In genomic region chr19:58268344-58268743, GRCh38 we compare ENCODE assay signal across 29 cellular contexts.
"Had no signal": no experiment of that assay in that cellular context is flagged by ENCODE, and none has a peak within 500 bp of the region (broad histone marks: within the 10 kb centered on the region; RNA-seq: fewer than 3 reads in every experiment).

No MANE protein-coding gene starts in this region.

- H3K9me3 Mint-ChIP-seq: natural killer cell treated with Interleukin-12 subunit alpha and Interleukin-12 subunit beta and Interleukin-15 and Interleukin-18, amount 100 ng/mL, for 72 hours had no signal

- H3K4me3 ChIP-seq: gastrocnemius medialis, lung, mucosa of descending colon, neural progenitor cell, psoas muscle, thyroid gland, vagina had no signal

- H2AFZ ChIP-seq: neural progenitor cell, parathyroid adenoma had no signal

- H3K27ac Mint-ChIP-seq: endodermal cell; memory B cell; mesothelial cell of epicardium; naive B cell; natural killer cell treated with Interleukin-12 subunit alpha and Interleukin-12 subunit beta and Interleukin-15 and Interleukin-18, amount 100 ng/mL, for 72 hours; neural progenitor cell had no signal

- H3K4me1 Mint-ChIP-seq: endodermal cell; memory B cell; mesothelial cell of epicardium; naive B cell; neural progenitor cell; stimulated activated naive CD8-positive, alpha-beta T cell treated with anti-CD3 and anti-CD28 coated beads, Interleukin-15, amount 100 ng/mL, for 72 hours had no signal

- H3K27me3 Mint-ChIP-seq: memory B cell; naive B cell; natural killer cell treated with Interleukin-12 subunit alpha and Interleukin-12 subunit beta and Interleukin-15 and Interleukin-18, amount 100 ng/mL, for 72 hours; stimulated activated naive CD8-positive, alpha-beta T cell treated with anti-CD3 and anti-CD28 coated beads, Interleukin-15, amount 100 ng/mL, for 72 hours had no signal

- H3K27me3 ChIP-seq: gastrocnemius medialis, neural progenitor cell, thyroid gland, vagina had no signal

- H3K4me1 ChIP-seq: gastrocnemius medialis, neural progenitor cell, parathyroid adenoma, psoas muscle, thyroid gland, vagina had no signal

- H3K4me3 Mint-ChIP-seq: endodermal cell; memory B cell; mesothelial cell of epicardium; naive B cell; natural killer cell treated with Interleukin-12 subunit alpha and Interleukin-12 subunit beta and Interleukin-15 and Interleukin-18, amount 100 ng/mL, for 72 hours; neural progenitor cell; stimulated activated naive CD8-positive, alpha-beta T cell treated with anti-CD3 and anti-CD28 coated beads, Interleukin-15, amount 100 ng/mL, for 72 hours had no signal

- H3K27ac ChIP-seq: epithelial cell of prostate, gastrocnemius medialis, neural progenitor cell, parathyroid adenoma, psoas muscle, thyroid gland, vagina had no signal

- FAIRE-seq: colon, keratinocyte, small intestine had no signal

- H3K9ac ChIP-seq: neural progenitor cell, parathyroid adenoma had no signal

- ATAC-seq: esophagus mucosa; gastrocnemius medialis; left ventricle myocardium superior; mucosa of descending colon; natural killer cell treated with Interleukin-12 subunit alpha and Interleukin-12 subunit beta and Interleukin-15 and Interleukin-18, amount 100 ng/mL, for 72 hours; psoas muscle; right cardiac atrium; stimulated activated naive CD8-positive, alpha-beta T cell treated with anti-CD3 and anti-CD28 coated beads, Interleukin-15, amount 100 ng/mL, for 72 hours had no signal

- DNase-seq: effector CD8-positive, alpha-beta T cell; endodermal cell; foreskin fibroblast; gastrocnemius medialis; head of caudate nucleus; left ventricle myocardium superior; mucosa of descending colon; naive B cell; psoas muscle; right cardiac atrium; small intestine; stimulated activated CD4-positive, alpha-beta T cell treated with anti-CD3 and anti-CD28 coated beads, Interleukin-15, amount 100 ng/mL, for 24 hours; stimulated activated CD4-positive, alpha-beta T cell treated with anti-CD3 and anti-CD28 coated beads, Interleukin-4, amount 100 ng/mL, for 1 hour; stimulated activated CD8-positive, alpha-beta memory T cell treated with anti-CD3 and anti-CD28 coated beads, Interleukin-4, amount 100 ng/mL, for 48 hours; stimulated activated naive CD4-positive, alpha-beta T cell; stimulated activated naive CD8-positive, alpha-beta T cell treated with anti-CD3 and anti-CD28 coated beads, Interleukin-15, amount 100 ng/mL, for 72 hours; thyroid gland; trophoblast cell had no signal

- H3K4me2 ChIP-seq: neural progenitor cell had no signal

- H3K79me2 ChIP-seq: parathyroid adenoma had no signal
